In genomic region chr2:113167115-113167932, GRCh38 we compare ENCODE assay signal across 10 cellular contexts. TPM values are rescaled to one million over a fixed set of nuclear protein-coding genes. Genes with fewer than 3 reads are reported as not detected.
A peak's percentile ranks its signal among the peaks of the same experiment; 100 is the strongest.
DNase-seq lines count a peak whose midpoint lies in the region; ATAC-seq, FAIRE-seq and TF ChIP-seq lines count a peak whose summit lies in the region.
"Had no signal": no experiment of that assay in that cellular context is flagged by ENCODE, and none has a peak within 500 bp of the region (broad histone marks: within the 10 kb centered on the region; RNA-seq: fewer than 3 reads in every experiment).

No MANE protein-coding gene starts in this region.

- BruUV-seq in Panc1 (replicated peaks; lab: Mats Ljungman, UMichigan) = no TSS peak
- BruUV-seq in K562 (replicated peaks; lab: Mats Ljungman, UMichigan) = no TSS peak

- no peaks in the 10 kb centered on the region for H3K9me3 ChIP-seq in CD4-positive, alpha-beta T cell (ENCODE audit: control insufficient read depth, low read length)
- no peaks in the 10 kb centered on the region for H3K9me3 ChIP-seq in Panc1 (ENCODE audit: control insufficient read depth, insufficient read depth, low read depth, low read length)
- no peaks in the 10 kb centered on the region for H3K9me3 ChIP-seq in K562 (replicated peaks; ENCODE audit: control insufficient read depth, insufficient read depth, low read depth, low read length)
- no peaks in the 10 kb centered on the region for H3K9me3 ChIP-seq in neutrophil
- H3K9me3 ChIP-seq in esophagus muscularis mucosa = no peaks in the 10 kb centered on the region

- H3K27me3 ChIP-seq in CD4-positive, alpha-beta T cell (ENCODE audit: control insufficient read depth, insufficient read depth, low read length) = no peaks in the 10 kb centered on the region
- H3K27me3 ChIP-seq in Panc1 (ENCODE audit: control insufficient read depth, insufficient read depth, low read length) (no peaks in the 10 kb centered on the region), K562 (ENCODE audit: control insufficient read depth in 2 of 2, insufficient read depth in 2 of 2, low read length in 2 of 2) (no peaks in the 10 kb centered on the region), neutrophil (no peaks in the 10 kb centered on the region), esophagus muscularis mucosa (no peaks in the 10 kb centered on the region)

- peaks cover 73% of the 10 kb centered on the region for H3K4me1 Mint-ChIP-seq in CD4-positive, alpha-beta T cell (ENCODE audit: low read depth)
- peaks cover 8% of the 10 kb centered on the region for H3K4me1 Mint-ChIP-seq in mesothelial cell of epicardium

- H3K4me2 ChIP-seq in K562 (ENCODE audit: insufficient read depth, low read length) = no peak overlapping the region
- H3K4me2 ChIP-seq: GM23338 had no signal

- H3K27me3 Mint-ChIP-seq in CD4-positive, alpha-beta T cell = no peaks in the 10 kb centered on the region
- H3K27me3 Mint-ChIP-seq in mesothelial cell of epicardium (ENCODE audit: low read depth) = no peaks in the 10 kb centered on the region

- POLR2A ChIA-PET in CD4-positive, alpha-beta T cell (lab: Charles Lee) = interaction anchor here (1.5 to 3.3 kb wide), 3 partner anchors 10 to 30 kb away, joined by 3 to 27 read pairs (median 12); no protein-coding TSS in a partner anchor
- POLR2A ChIA-PET in Panc1 (lab: Charles Lee) = no interaction called here
- POLR2A ChIA-PET in K562 (lab: Yijun Ruan, JAX) = interaction anchor here (0.8 kb wide), 1 partner anchor 181 kb away, joined by 3 read pairs; no protein-coding TSS in a partner anchor

- H2AFZ ChIP-seq in K562 (ENCODE audit: low read depth, low read length) = peak overlapping the region; percentile 81
- H2AFZ ChIP-seq: GM23338 had no signal

- 36% methylated on average over 12 of the region's 12 CpGs for WGBS in K562 (ENCODE audit: insufficient coverage, low coverage, missing lambda C conversion rate)
- 73% methylated on average over 10 of the region's 12 CpGs for WGBS in esophagus muscularis mucosa

- no peaks in the 10 kb centered on the region for H3K9me3 Mint-ChIP-seq in CD4-positive, alpha-beta T cell
- H3K9me3 Mint-ChIP-seq in mesothelial cell of epicardium = peaks cover 4% of the 10 kb centered on the region
- H3K9me3 Mint-ChIP-seq: GM23338 had no signal

- FAIRE-seq in K562 (lab: Jason Lieb, UNC) = no peak

- TF ChIP-seq CTCF in CD4-positive, alpha-beta T cell (IDR thresholded peaks at IDR 0.05) = no peak
- TF ChIP-seq CTCF in Panc1 (IDR thresholded peaks at IDR 0.05) = no peak
- TF ChIP-seq CTCF in K562 (IDR thresholded peaks at IDR 0.05 in 2 of 3, conservative IDR thresholded peaks at IDR 0.05 in 1 of 3; ENCODE audit: insufficient read depth in 2 of 3, low read depth in 1 of 3, low read length in 3 of 3) = no peak
- TF ChIP-seq CTCF in neutrophil (IDR thresholded peaks at IDR 0.05) = no peak
- no peak for TF ChIP-seq CTCF in mesothelial cell of epicardium (IDR thresholded peaks at IDR 0.05; ENCODE audit: unreplicated experiment)
- TF ChIP-seq CTCF in esophagus muscularis mucosa (IDR thresholded peaks at IDR 0.05) = no peak

- TF ChIP-seq RAD21 in K562 (CRISPR knock-in tag; conservative IDR thresholded peaks at IDR 0.05 in 1 of 2, IDR thresholded peaks at IDR 0.05 in 1 of 2) = no peak

- H3K9me1 ChIP-seq in K562 (ENCODE audit: control insufficient read depth, insufficient read depth, low read length) = no peaks in the 10 kb centered on the region

- H3K27ac ChIP-seq in CD4-positive, alpha-beta T cell (ENCODE audit: low read depth, low read length) = peak overlapping the region; percentile 85
- H3K27ac ChIP-seq in Panc1 (ENCODE audit: low read length) (no peak overlapping the region), K562 (ENCODE audit: extremely low read depth, low read depth, low read length) (no peak overlapping the region; the same call in 2 of the 3 replicates), neutrophil (peak overlapping the region; percentile 78), esophagus muscularis mucosa (replicated peaks in 1 of 4) (no peak overlapping the region)

- ATAC-seq in CD4-positive, alpha-beta T cell (ENCODE audit: poor library complexity) = peak; percentile 67
- ATAC-seq in Panc1 = 0 out of 2 replicates have a peak, but pooled peaks have one; percentile 53
- peak; percentile 45 for ATAC-seq in K562
- ATAC-seq in GM18867 (IDR thresholded peaks at IDR 0.05; ENCODE audit: unreplicated experiment) = no peak
- ATAC-seq in GM19328 (IDR thresholded peaks at IDR 0.05; ENCODE audit: unreplicated experiment) = no peak
- ATAC-seq: GM23338 had no signal

- in situ Hi-C loops in Panc1 (cut with HindIII; ENCODE audit: low pct_unique_long_range_greater_than_20kb, low sequenced_read_pairs) = no loop called here
- in situ Hi-C loops in K562 (cut with MboI) = no loop called here

- peak overlapping the region; percentile 90 for H3K27ac Mint-ChIP-seq in CD4-positive, alpha-beta T cell
- no peak overlapping the region for H3K27ac Mint-ChIP-seq in mesothelial cell of epicardium

- H3K36me3 ChIP-seq in Panc1 (ENCODE audit: control insufficient read depth, insufficient read depth, low read length) = no peaks in the 10 kb centered on the region; the same call in 1 of the 2 replicates
- H3K36me3 ChIP-seq in K562 (ENCODE audit: control insufficient read depth, insufficient read depth, low read length) = no peaks in the 10 kb centered on the region
- H3K36me3 ChIP-seq in neutrophil = no peaks in the 10 kb centered on the region
- no peaks in the 10 kb centered on the region for H3K36me3 ChIP-seq in esophagus muscularis mucosa

- H4K20me1 ChIP-seq in K562 (replicated peaks; ENCODE audit: control insufficient read depth, insufficient read depth, low read length) = no peaks in the 10 kb centered on the region

- H3K79me2 ChIP-seq in K562 (ENCODE audit: control insufficient read depth, insufficient read depth, low read length) = no peaks in the 10 kb centered on the region

- H3K9ac ChIP-seq in K562 (ENCODE audit: insufficient read depth in 1 of 2, low read depth in 2 of 2, low read length in 2 of 2) = peak overlapping the region in 1 of 2 experiments; percentile 70; a peak in 1 of 4 replicates

- TF ChIP-seq EP300 in K562 (IDR thresholded peaks at IDR 0.05; ENCODE audit: low read length) = no peak
- TF ChIP-seq EP300 in esophagus muscularis mucosa (IDR thresholded peaks at IDR 0.05) = no peak

- CTCF ChIA-PET in CD4-positive, alpha-beta T cell (lab: Charles Lee) = interaction anchor here (0.7 to 2.5 kb wide), 4 partner anchors 9 to 32 kb away, joined by 3 to 7 read pairs (median 3); no protein-coding TSS in a partner anchor
- CTCF ChIA-PET in Panc1 (lab: Charles Lee) = interaction anchor here (0.5 kb wide), 1 partner anchor 29 kb away, joined by 3 read pairs; no protein-coding TSS in a partner anchor
- CTCF ChIA-PET in K562 (lab: Yijun Ruan, JAX; ENCODE audit: low intra/inter-chr PET ratio) = no interaction called here

- DNase-seq in CD4-positive, alpha-beta T cell = peak in 4 of 10 experiments; percentile 36 to 56 (median 38)
- no peak for DNase-seq in Panc1 (ENCODE audit: low read depth, low spot score)
- DNase-seq in K562 (ENCODE audit: extremely low read depth in 1 of 4, low spot score in 3 of 4) = no peak
- no peak for DNase-seq in mesothelial cell of epicardium (ENCODE audit: low spot score in 2 of 2, unreplicated experiment in 2 of 2)
- no peak for DNase-seq in esophagus muscularis mucosa (ENCODE audit: extremely low spot score)
- DNase-seq: NCI-H1105 treated with DMSO at 0.1 percent for 48 hours had no signal

- H3K36me3 Mint-ChIP-seq in CD4-positive, alpha-beta T cell (ENCODE audit: low read depth) = no peaks in the 10 kb centered on the region
- no peaks in the 10 kb centered on the region for H3K36me3 Mint-ChIP-seq in mesothelial cell of epicardium

- H3K4me3 ChIP-seq in Panc1 (ENCODE audit: low read depth in 2 of 2, low read length in 2 of 2) = no peak overlapping the region
- H3K4me3 ChIP-seq in K562 = no peak overlapping the region
- no peak overlapping the region for H3K4me3 ChIP-seq in neutrophil (ENCODE audit: low read depth in 1 of 2, low read length in 1 of 2)
- H3K4me3 ChIP-seq in esophagus muscularis mucosa = no peak overlapping the region
- H3K4me3 ChIP-seq: GM23338 had no signal

- no peak for TF ChIP-seq POLR2A in K562 (conservative IDR thresholded peaks at IDR 0.05)
- TF ChIP-seq POLR2A in esophagus muscularis mucosa (IDR thresholded peaks at IDR 0.05; ENCODE audit: low read depth) = no peak

- intact Hi-C loops in CD4-positive, alpha-beta T cell (cut with DNase I, micrococcal nuclease) = no loop called here
- intact Hi-C loops in Panc1 (cut with micrococcal nuclease; ENCODE audit: unreplicated experiment) (no loop called here), K562 (cut with micrococcal nuclease) (no loop called here), esophagus muscularis mucosa (cut with DNase I) (no loop called here)

- H3K4me1 ChIP-seq in Panc1 (ENCODE audit: control insufficient read depth, insufficient read depth, low read length) (no peaks in the 10 kb centered on the region), K562 (replicated peaks in 1 of 2; ENCODE audit: control insufficient read depth in 2 of 2, insufficient read depth in 2 of 2, low read length in 2 of 2) (peaks cover 15 to 20% of the 10 kb centered on the region in 2 experiments; a peak in 4 of 5 replicates), neutrophil (ENCODE audit: control insufficient read depth in 1 of 2, insufficient read depth in 1 of 2, low read depth in 1 of 2, low read length in 1 of 2) (peaks cover 36 to 39% of the 10 kb centered on the region in 2 experiments), esophagus muscularis mucosa (no peaks in the 10 kb centered on the region)

- peak overlapping the region; percentile 74 for H3K4me3 Mint-ChIP-seq in CD4-positive, alpha-beta T cell
- H3K4me3 Mint-ChIP-seq in mesothelial cell of epicardium = no peak overlapping the region
- H3K4me3 Mint-ChIP-seq: GM23338 had no signal

RNA-seq across cellular contexts. Expression of gene PSD4, which starts 6.4 kb away (rescaled TPM):
- 100 to 1,000 TPM in 1 of 2 experiments, 10 to 100 TPM in 1; 96.5 to 101 TPM for total RNA-seq in CD4-positive, alpha-beta T cell
- 3.6 TPM for total RNA-seq in Panc1 (2021; ENCODE audit: unreplicated experiment)
- 2.0 TPM for polyA plus RNA-seq in Panc1 (2012; ENCODE audit: insufficient read length)
- total RNA-seq in K562 (2011; cell fraction: chromatin; rRNA removed; ENCODE audit: low replicate concordance) = 52.4 and 98.0 TPM in 2 replicates
- 58.9 and 60.3 TPM in 2 replicates for total RNA-seq in K562 (2011; cell fraction: nucleolus; rRNA removed)
- 44.1 and 62.2 TPM in 2 replicates for total RNA-seq in K562 (2011; cell fraction: nucleoplasm; rRNA removed)
- 41.0 and 47.0 TPM in 2 replicates for total RNA-seq in K562 (2014; rRNA removed)
- 13.0 and 14.8 TPM in 2 replicates for total RNA-seq in K562 (2014; rRNA removed; fragmentation: Illumina TruSeq; extraction: Trizol)
- 20.8 and 21.7 TPM in 2 replicates for total RNA-seq in K562 (2015; rRNA removed; fragmentation: Illumina TruSeq; extraction: Trizol)
- total RNA-seq in K562 (2021) = 48.3 and 54.0 TPM in 2 replicates
- 11.0 and 14.5 TPM in 2 replicates for polyA plus RNA-seq in K562 (2011; rRNA removed)
- 8.8 and 13.1 TPM in 2 replicates for polyA plus RNA-seq in K562 (2011; cell fraction: cytosol; rRNA removed)
- 63.6 and 113 TPM in 2 replicates for polyA plus RNA-seq in K562 (2011; cell fraction: nucleus; rRNA removed)
- polyA plus RNA-seq in K562 (2012) = 23.7 and 33.6 TPM in 2 replicates
- polyA plus RNA-seq in K562 (2014; fragmentation: Illumina TruSeq; extraction: Trizol) = 28.4 and 32.1 TPM in 2 replicates
- under 1 TPM; 0.46 to 0.52 TPM for polyA plus RNA-seq in K562 (2014; fragmentation: Nextera tagmentation; extraction: Ambion mirVana)
- polyA plus RNA-seq in K562 (2014; rRNA removed) = 27.4 and 30.3 TPM in 2 replicates
- polyA minus RNA-seq in K562 (2011; rRNA and poly(A)+ RNA removed) = 12.7 and 15.8 TPM in 2 replicates
- polyA minus RNA-seq in K562 (2011; cell fraction: cytosol; rRNA and poly(A)+ RNA removed) = 12.8 and 14.9 TPM in 2 replicates
- 35.9 and 36.1 TPM in 2 replicates for polyA minus RNA-seq in K562 (2011; cell fraction: nucleus; rRNA and poly(A)+ RNA removed)
- total RNA-seq in mesothelial cell of epicardium = 16.6 to 21.4 TPM (median 20.1 TPM) in 3 replicates
- 1 to 10 TPM; 3.1 to 4.6 (median 3.6) TPM for total RNA-seq in esophagus muscularis mucosa

RNA-seq across cellular contexts. Expression of gene IL1RN, which starts 39.9 kb away (rescaled TPM):
- total RNA-seq in CD4-positive, alpha-beta T cell = under 1 TPM; 0.31 to 0.58 TPM
- total RNA-seq in Panc1 (2021; ENCODE audit: unreplicated experiment) (not detected), K562 (2014; rRNA removed) (not detected in 2 replicates), K562 (2014; rRNA removed; fragmentation: Illumina TruSeq; extraction: Trizol) (not detected in 2 replicates), K562 (2015; rRNA removed; fragmentation: Illumina TruSeq; extraction: Trizol) (not detected in 2 replicates), K562 (2021) (not detected in 2 replicates), mesothelial cell of epicardium (not detected in 3 replicates), esophagus muscularis mucosa (1 to 10 TPM in 1 of 4 donors, under 1 TPM in 2, not detected in 1; 0.40 to 4.1 (median 0.83) TPM)
- polyA plus RNA-seq in Panc1 (2012; ENCODE audit: insufficient read length) = not detected
- not detected in 2 replicates for total RNA-seq in K562 (2011; cell fraction: chromatin; rRNA removed; ENCODE audit: low replicate concordance)
- total RNA-seq in K562 (2011; cell fraction: nucleolus; rRNA removed) = not detected in 2 replicates
- not detected in 2 replicates for total RNA-seq in K562 (2011; cell fraction: nucleoplasm; rRNA removed)
- polyA plus RNA-seq in K562 (2011; rRNA removed) (0.13 TPM in 1 of 2 replicates, not detected in the other), K562 (2014; fragmentation: Illumina TruSeq; extraction: Trizol) (not detected in 2 replicates), K562 (2014; fragmentation: Nextera tagmentation; extraction: Ambion mirVana) (not detected), K562 (2014; rRNA removed) (not detected in 2 replicates)
- 0.12 TPM in 1 of 2 replicates, not detected in the other for polyA plus RNA-seq in K562 (2011; cell fraction: cytosol; rRNA removed)
- not detected in 2 replicates for polyA plus RNA-seq in K562 (2011; cell fraction: nucleus; rRNA removed)
- polyA plus RNA-seq in K562 (2012) = 0.13 and 0.26 TPM in 2 replicates
- polyA minus RNA-seq in K562 (2011; rRNA and poly(A)+ RNA removed) = not detected in 2 replicates
- not detected in 2 replicates for polyA minus RNA-seq in K562 (2011; cell fraction: cytosol; rRNA and poly(A)+ RNA removed)
- polyA minus RNA-seq in K562 (2011; cell fraction: nucleus; rRNA and poly(A)+ RNA removed) = not detected in 2 replicates
- total RNA-seq: GM23338 had no signal
- polyA plus RNA-seq: GM23338 had no signal

Comparison
In these comparisons a context has a peak if more than half of its experiments do, and no peak if none do; other contexts are left out.
1. ATAC-seq: peak in CD4-positive, alpha-beta T cell (single experiment), Panc1 (single experiment) and K562 (single experiment); none in GM18867 (single experiment) and GM19328 (single experiment).
2. H3K27ac ChIP-seq: peak in CD4-positive, alpha-beta T cell (single experiment) and neutrophil (single experiment); none in Panc1 (single experiment), K562 (single experiment) and esophagus muscularis mucosa (0 of 4).